9 cellular contexts compared by ENCODE assay signal in the genomic region with DNA sequence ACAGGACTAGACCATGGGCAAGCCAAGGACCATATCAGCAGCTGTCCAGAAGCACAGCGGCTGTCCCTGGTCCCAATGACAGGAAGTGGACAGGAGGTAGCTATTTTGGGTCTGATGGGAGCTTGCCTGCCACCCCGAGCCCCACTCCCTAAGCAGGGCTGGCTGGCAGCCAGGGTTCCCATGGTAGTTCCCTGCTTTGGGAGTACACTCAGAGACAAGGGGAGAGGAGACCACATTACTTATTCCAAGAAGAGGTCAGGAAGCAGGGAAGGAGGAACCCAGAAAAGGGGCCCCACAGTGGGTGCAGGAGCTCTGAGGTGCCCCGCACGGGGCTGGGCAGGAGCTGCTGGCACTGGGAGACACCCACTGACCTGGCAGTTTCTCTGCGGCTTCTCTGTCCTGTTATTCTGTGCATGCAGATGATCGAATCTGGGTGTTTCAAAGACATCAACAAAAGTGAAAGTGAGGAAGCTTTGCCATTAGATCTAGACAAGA. TPM values are rescaled to one million over a fixed set of nuclear protein-coding genes. Genes with fewer than 3 reads are reported as not detected.
DNase-seq lines count a peak whose midpoint lies in the region; ATAC-seq, FAIRE-seq and TF ChIP-seq lines count a peak whose summit lies in the region.
"Had no signal": no experiment of that assay in that cellular context is flagged by ENCODE, and none has a peak within 500 bp of the region (broad histone marks: within the 10 kb centered on the region; RNA-seq: fewer than 3 reads in every experiment).

No MANE protein-coding gene starts in this region.

- peaks cover 14 to 45% (median 35%) of the 10 kb centered on the region in 4 donors for H3K4me1 Mint-ChIP-seq in naive thymus-derived CD8-positive, alpha-beta T cell

- no peak for TF ChIP-seq CTCF in GM12878 (IDR thresholded peaks at IDR 0.05 in 2 of 3, conservative IDR thresholded peaks at IDR 0.05 in 1 of 3; ENCODE audit: control insufficient read depth in 2 of 3, extremely low read depth in 1 of 3, insufficient read depth in 1 of 3, low read depth in 3 of 3, low read length in 3 of 3)

- no peak for FAIRE-seq in GM12878 (lab: Jason Lieb, UNC)

- H3K9me3 ChIP-seq in GM12878 (replicated peaks; ENCODE audit: control insufficient read depth, insufficient read depth, low read length): no peaks in the 10 kb centered on the region

- no peak for TF ChIP-seq RAD21 in GM12878 (IDR thresholded peaks at IDR 0.05; ENCODE audit: insufficient read depth, low read depth, low read length)

- ATAC-seq in GM12878 (peak; percentile 1; the same call in 2 of the 3 replicates), GM19397 (IDR thresholded peaks at IDR 0.05; ENCODE audit: unreplicated experiment) (no peak)
- ATAC-seq in naive thymus-derived CD8-positive, alpha-beta T cell: peak; percentile 18 to 19

- H3K27me3 Mint-ChIP-seq in naive thymus-derived CD8-positive, alpha-beta T cell: peaks cover 0 to 12% (median 3%) of the 10 kb centered on the region in 5 donors

- RAD21 ChIA-PET in GM12878 (lab: Charles Lee; ENCODE audit: unreplicated experiment): interaction anchor here (0.8 to 4.0 kb wide), 10 partner anchors 8 to 440 kb away, joined by 3 to 22 read pairs (median 4); no protein-coding TSS in a partner anchor

- in situ Hi-C loops in GM12878 (cut with MboI): loop anchor here (10.0 kb wide), 1 partner anchor 63 kb away; no protein-coding TSS in a partner anchor

- CTCF ChIA-PET in GM12878 (lab: Yijun Ruan, JAX): interaction anchor here (0.7 to 5.8 kb wide), 15 partner anchors 10 to 405 kb away, joined by 3 to 54 read pairs (median 4); a partner anchor contains a TSS

- H3K4me3 ChIP-seq in GM12878: peak overlapping the region; percentile 41; the same call in 1 of the 2 replicates

- peak overlapping the region; percentile 49 for H3K9ac ChIP-seq in GM12878 (ENCODE audit: control insufficient read depth, insufficient read depth, low read length)

- H3K27me3 ChIP-seq in GM12878 (replicated peaks in 1 of 2; ENCODE audit: control insufficient read depth in 2 of 2, insufficient read depth in 2 of 2, low read length in 1 of 2): peaks cover 0 to 3% of the 10 kb centered on the region in 2 experiments; a peak in 1 of 4 replicates

- peaks cover 43% of the 10 kb centered on the region for H3K4me1 ChIP-seq in GM12878 (ENCODE audit: control insufficient read depth, insufficient read depth, low read length)

- no peaks in the 10 kb centered on the region for H3K9me3 Mint-ChIP-seq in naive thymus-derived CD8-positive, alpha-beta T cell

- WGBS in GM12878 (ENCODE audit: insufficient coverage, insufficient replicate concordance, low lambda C conversion rate, missing lambda C conversion rate): 3% methylated on average over 6 of the region's 6 CpGs

- SMC1A ChIA-PET in GM12878 (lab: Charles Lee; ENCODE audit: uncharacterized antibody, unreplicated experiment): interaction anchor here (0.6 to 3.0 kb wide), 8 partner anchors 9 to 813 kb away, joined by 3 to 12 read pairs (median 4); no protein-coding TSS in a partner anchor

- H2AFZ ChIP-seq in GM12878 (ENCODE audit: control insufficient read depth, low read depth, low read length): peak overlapping the region; percentile 75

- peaks cover 12% of the 10 kb centered on the region for H3K79me2 ChIP-seq in GM12878 (ENCODE audit: control insufficient read depth, insufficient read depth, low read length)

- POLR2A ChIA-PET in GM12878 (lab: Charles Lee): interaction anchor here (0.7 to 1.0 kb wide), 3 partner anchors 28 to 192 kb away, joined by 3 to 5 read pairs (median 3); no protein-coding TSS in a partner anchor
- POLR2A ChIA-PET in naive thymus-derived CD8-positive, alpha-beta T cell (lab: Charles Lee): interaction anchor here (1.6 kb wide), 1 partner anchor 76 kb away, joined by 8 read pairs; no protein-coding TSS in a partner anchor

- peak overlapping the region; percentile 36 for H3K27ac ChIP-seq in GM12878 (ENCODE audit: control insufficient read depth, insufficient read depth)

- intact Hi-C loops in GM12878 (cut with micrococcal nuclease; ENCODE audit: unreplicated experiment): loop anchor here (1.0 kb wide), 2 partner anchors 29 to 60 kb away; no protein-coding TSS in a partner anchor

- no peaks in the 10 kb centered on the region; a peak in 1 of 4 replicates for H3K36me3 ChIP-seq in GM12878 (ENCODE audit: control insufficient read depth in 2 of 2, insufficient read depth in 2 of 2, low read length in 1 of 2)

- H3K27ac Mint-ChIP-seq in naive thymus-derived CD8-positive, alpha-beta T cell: peak overlapping the region in 6 of 10 donors; percentile 0 to 85 (median 42)

- TF ChIP-seq POLR2A in GM12878 (IDR thresholded peaks at IDR 0.05; ENCODE audit: low read depth, low read length): no peak

- no peaks in the 10 kb centered on the region; the same call in 1 of the 2 replicates for H4K20me1 ChIP-seq in GM12878 (ENCODE audit: control insufficient read depth, insufficient read depth)

- no TSS peak for BruUV-seq in GM12878 (replicated peaks; lab: Mats Ljungman, UMichigan)

- H3K4me2 ChIP-seq in GM12878 (ENCODE audit: control insufficient read depth, insufficient read depth): peak overlapping the region; percentile 88

- H3K4me3 Mint-ChIP-seq in naive thymus-derived CD8-positive, alpha-beta T cell: peak overlapping the region; percentile 68 to 87 (median 76)

- peak; percentile 90 for DNase-seq in CMK (ENCODE audit: low read depth)
- DNase-seq in Kasumi-1 (lab: John Stamatoyannopoulos, UW): peak; percentile 13 to 16
- no peak for DNase-seq in GM12878 (ENCODE audit: low read depth, low spot score)
- peak in 2 of 10 donors; percentile 16 to 19 for DNase-seq in naive thymus-derived CD8-positive, alpha-beta T cell
- no peak for DNase-seq in activated effector memory CD4-positive, alpha-beta T cell treated with Interleukin-2 at 50 U/mL for 16 hours
- no peak for DNase-seq in cerebellar nuclear complex (lab: John Stamatoyannopoulos, UW)
- DNase-seq in stimulated activated CD4-positive, alpha-beta T cell treated with anti-CD3 and anti-CD28 coated beads, Interleukin-4, amount 100 ng/mL, for 24 hours: no peak

- no peaks in the 10 kb centered on the region for H3K36me3 Mint-ChIP-seq in naive thymus-derived CD8-positive, alpha-beta T cell

- no peak for TF ChIP-seq EP300 in GM12878 (IDR thresholded peaks at IDR 0.05; ENCODE audit: borderline replicate concordance in 1 of 2, control insufficient read depth in 1 of 2, low read depth in 2 of 2, low read length in 2 of 2)

TF ChIP-seq in GM12878, 131 proteins besides CTCF, POLR2A, EP300 and RAD21 (continues in another document):
- TF ChIP-seq BHLHE40 (IDR thresholded peaks at IDR 0.05; ENCODE audit: borderline replicate concordance in 1 of 2, low read depth in 2 of 2, low read length in 1 of 2) (no peak), HDAC2 (IDR thresholded peaks at IDR 0.05) (no peak), POLR2AphosphoS5 (IDR thresholded peaks at IDR 0.05; ENCODE audit: low read length) (no peak), YBX1 (IDR thresholded peaks at IDR 0.05) (no peak)
- TF ChIP-seq, protein P1, sequence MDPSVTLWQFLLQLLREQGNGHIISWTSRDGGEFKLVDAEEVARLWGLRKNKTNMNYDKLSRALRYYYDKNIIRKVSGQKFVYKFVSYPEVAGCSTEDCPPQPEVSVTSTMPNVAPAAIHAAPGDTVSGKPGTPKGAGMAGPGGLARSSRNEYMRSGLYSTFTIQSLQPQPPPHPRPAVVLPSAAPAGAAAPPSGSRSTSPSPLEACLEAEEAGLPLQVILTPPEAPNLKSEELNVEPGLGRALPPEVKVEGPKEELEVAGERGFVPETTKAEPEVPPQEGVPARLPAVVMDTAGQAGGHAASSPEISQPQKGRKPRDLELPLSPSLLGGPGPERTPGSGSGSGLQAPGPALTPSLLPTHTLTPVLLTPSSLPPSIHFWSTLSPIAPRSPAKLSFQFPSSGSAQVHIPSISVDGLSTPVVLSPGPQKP (IDR thresholded peaks at IDR 0.05; ENCODE audit: low read depth, low read length): no peak

RNA-seq across cellular contexts. Expression of a gene that starts 36.3 kb away (rescaled TPM):
- total RNA-seq in GM12878 (2013; cell fraction: nucleolus; rRNA removed): not detected in 2 replicates
- total RNA-seq in GM12878 (2014; rRNA removed) (not detected in 2 replicates), GM12878 (2014; rRNA removed; fragmentation: Illumina TruSeq; extraction: Trizol) (not detected in 2 replicates), GM12878 (2021) (not detected in 2 replicates)
- polyA plus RNA-seq in GM12878 (2011; ENCODE audit: low read depth): not detected
- polyA plus RNA-seq in GM12878 (2011; rRNA removed) (not detected in 2 replicates), GM12878 (2014; fragmentation: Illumina TruSeq; extraction: Trizol) (not detected in 2 replicates), GM12878 (2014; fragmentation: Nextera tagmentation; extraction: Ambion mirVana) (not detected), GM12878 (2014; rRNA removed) (not detected in 2 replicates), GM12878 (2016; fragmentation: Nextera tagmentation; extraction: Ambion mirVana) (not detected)
- not detected in 2 replicates for polyA plus RNA-seq in GM12878 (2011; cell fraction: cytosol; rRNA removed)
- not detected in 2 replicates for polyA plus RNA-seq in GM12878 (2011; cell fraction: nucleus; rRNA removed)
- polyA plus RNA-seq in GM12878 (2012): not detected in 2 replicates
- polyA minus RNA-seq in GM12878 (2011; rRNA and poly(A)+ RNA removed): not detected in 2 replicates
- not detected in 2 replicates for polyA minus RNA-seq in GM12878 (2011; cell fraction: cytosol; rRNA and poly(A)+ RNA removed)
- polyA minus RNA-seq in GM12878 (2011; cell fraction: nucleus; rRNA and poly(A)+ RNA removed): not detected in 2 replicates
- not detected for total RNA-seq in naive thymus-derived CD8-positive, alpha-beta T cell
- polyA plus RNA-seq in naive thymus-derived CD8-positive, alpha-beta T cell: not detected
- total RNA-seq: NCI-H460 had no signal

RNA-seq across cellular contexts. Expression of a gene that starts 36.5 kb away (rescaled TPM):
- total RNA-seq in GM12878 (2013; cell fraction: nucleolus; rRNA removed): 480 and 510 TPM in 2 replicates
- 46.5 and 47.3 TPM in 2 replicates for total RNA-seq in GM12878 (2014; rRNA removed)
- total RNA-seq in GM12878 (2014; rRNA removed; fragmentation: Illumina TruSeq; extraction: Trizol): 61.4 and 62.0 TPM in 2 replicates
- total RNA-seq in GM12878 (2021): 108 and 112 TPM in 2 replicates
- 28.8 TPM for polyA plus RNA-seq in GM12878 (2011; ENCODE audit: low read depth)
- 37.7 and 37.9 TPM in 2 replicates for polyA plus RNA-seq in GM12878 (2011; rRNA removed)
- polyA plus RNA-seq in GM12878 (2011; cell fraction: cytosol; rRNA removed): 45.3 and 49.6 TPM in 2 replicates
- 117 and 129 TPM in 2 replicates for polyA plus RNA-seq in GM12878 (2011; cell fraction: nucleus; rRNA removed)
- 60.4 and 62.6 TPM in 2 replicates for polyA plus RNA-seq in GM12878 (2012)
- polyA plus RNA-seq in GM12878 (2014; fragmentation: Illumina TruSeq; extraction: Trizol): 113 and 203 TPM in 2 replicates
- polyA plus RNA-seq in GM12878 (2014; fragmentation: Nextera tagmentation; extraction: Ambion mirVana): 1 to 10 TPM; 3.3 to 3.6 TPM
- 51.0 and 55.2 TPM in 2 replicates for polyA plus RNA-seq in GM12878 (2014; rRNA removed)
- 10 to 100 TPM; 19.4 to 39.2 TPM for polyA plus RNA-seq in GM12878 (2016; fragmentation: Nextera tagmentation; extraction: Ambion mirVana)
- polyA minus RNA-seq in GM12878 (2011; rRNA and poly(A)+ RNA removed): 206 and 215 TPM in 2 replicates
- 62.9 and 84.7 TPM in 2 replicates for polyA minus RNA-seq in GM12878 (2011; cell fraction: cytosol; rRNA and poly(A)+ RNA removed)
- 129 and 214 TPM in 2 replicates for polyA minus RNA-seq in GM12878 (2011; cell fraction: nucleus; rRNA and poly(A)+ RNA removed)
- 10 to 100 TPM; 56.7 to 64.6 TPM for total RNA-seq in naive thymus-derived CD8-positive, alpha-beta T cell
- polyA plus RNA-seq in naive thymus-derived CD8-positive, alpha-beta T cell: 1 to 10 TPM; 2.2 to 5.0 (median 2.7) TPM

Comparison
In these comparisons a context has a peak if more than half of its experiments do, and no peak if none do; other contexts are left out.
1. DNase-seq: peak in CMK (single experiment) and Kasumi-1 (2 of 2); none in GM12878 (single experiment), activated effector memory CD4-positive, alpha-beta T cell treated with Interleukin-2 at 50 U/mL for 16 hours (single experiment), cerebellar nuclear complex (0 of 2) and stimulated activated CD4-positive, alpha-beta T cell treated with anti-CD3 and anti-CD28 coated beads, Interleukin-4, amount 100 ng/mL, for 24 hours (single experiment).